In the genomic region with DNA sequence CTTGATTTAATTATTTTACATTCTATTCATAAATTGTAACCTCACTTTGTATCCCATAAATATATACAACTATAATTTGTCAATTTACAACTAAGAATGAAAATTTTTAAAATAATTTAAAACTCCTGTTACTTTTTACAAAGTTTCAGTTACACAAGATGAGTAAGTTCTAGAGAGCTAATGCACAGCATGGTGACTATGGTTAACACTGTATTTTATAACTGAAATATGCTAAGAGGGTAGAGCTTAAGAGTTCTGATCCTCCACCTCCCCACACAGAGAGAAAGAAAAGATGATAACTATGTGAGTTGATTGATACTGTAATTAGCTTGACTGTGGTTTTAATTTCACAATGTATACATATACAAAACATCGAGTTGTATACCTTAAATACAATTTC, we compare ENCODE assay signal across 26 cellular contexts.
DNase-seq lines count a peak whose midpoint lies in the region; ATAC-seq and TF ChIP-seq lines count a peak whose summit lies in the region.
"Had no signal": no experiment of that assay in that cellular context is flagged by ENCODE, and none has a peak within 500 bp of the region (broad histone marks: within the 10 kb centered on the region; RNA-seq: fewer than 3 reads in every experiment).

No MANE protein-coding gene starts in this region.

- H3K27ac Mint-ChIP-seq in activated CD8-positive, alpha-beta T cell treated with anti-CD3 and anti-CD28 coated beads for 36 hours = no peak overlapping the region
- H3K27ac Mint-ChIP-seq: B cell; endodermal cell; mesothelial cell of epicardium; natural killer cell treated with Interleukin-12 subunit alpha and Interleukin-12 subunit beta and Interleukin-15 and Interleukin-18, amount 100 ng/mL, for 72 hours had no signal

- peaks cover 8% of the 10 kb centered on the region for H3K27me3 Mint-ChIP-seq in activated T-cell treated with anti-CD3 and anti-CD28 coated beads, Interleukin-2, amount 50 U/mL, for 4 hours (ENCODE audit: low read depth)
- peaks cover 2% of the 10 kb centered on the region for H3K27me3 Mint-ChIP-seq in activated CD8-positive, alpha-beta T cell treated with anti-CD3 and anti-CD28 coated beads for 36 hours
- H3K27me3 Mint-ChIP-seq: B cell had no signal

- no peak for DNase-seq in SK-N-SH
- DNase-seq in mesenchymal stem cell = no peak
- no peak for DNase-seq in activated T-cell treated with anti-CD3 and anti-CD28 coated beads, Interleukin-2, amount 50 U/mL, for 4 hours
- no peak for DNase-seq in activated CD8-positive, alpha-beta T cell treated with anti-CD3 and anti-CD28 coated beads for 36 hours
- DNase-seq: activated CD4-positive, alpha-beta T cell treated with anti-CD3 and anti-CD28 coated beads, Interleukin-2, amount 50 U/mL, for 1 hour; activated CD8-positive, alpha-beta memory T cell treated with anti-CD3 and anti-CD28 coated beads, Interleukin-2, amount 50 U/mL, for 4 hours; activated effector memory CD4-positive, alpha-beta T cell treated with anti-CD3 and anti-CD28 coated beads, Interleukin-2, amount 50 U/mL, for 16 hours; endodermal cell; glutamatergic neuron; NCI-H1417 treated with DMSO at 0.1 percent for 48 hours; NCI-H510A treated with DMSO at 0.1 percent for 48 hours; stimulated activated CD4-positive, alpha-beta T cell treated with anti-CD3 and anti-CD28 coated beads, Interleukin-15, amount 100 ng/mL, for 24 hours; T-helper 1 cell had no signal

- H3K4me3 ChIP-seq in SK-N-SH (ENCODE audit: low read depth in 2 of 2, low read length in 1 of 2) = no peak overlapping the region
- H3K4me3 ChIP-seq in mesenchymal stem cell (ENCODE audit: insufficient read depth in 1 of 2, low read depth in 1 of 2, low read length in 2 of 2) = no peak overlapping the region

- H3K9me3 ChIP-seq in SK-N-SH (no peaks in the 10 kb centered on the region), mesenchymal stem cell (ENCODE audit: control insufficient read depth, low read length) (no peaks in the 10 kb centered on the region)

- H2BK120ac ChIP-seq in mesenchymal stem cell (ENCODE audit: low read depth, low read length) = no peak overlapping the region

- TF ChIP-seq EP300 in SK-N-SH (IDR thresholded peaks at IDR 0.05; ENCODE audit: borderline replicate concordance in 1 of 2, low read depth in 1 of 2, low read length in 1 of 2) = no peak

- no peak overlapping the region; the same call in 1 of the 2 replicates for H3K4me2 ChIP-seq in SK-N-SH
- no peak overlapping the region for H3K4me2 ChIP-seq in mesenchymal stem cell (ENCODE audit: low read length, poor library complexity, severe bottlenecking)

- H3K9ac ChIP-seq in SK-N-SH (0 out of 2 replicates have a peak overlapping the region, but pooled peaks have one; percentile 57), mesenchymal stem cell (ENCODE audit: low read length) (peak overlapping the region; percentile 10)
- H3K9ac ChIP-seq: parathyroid adenoma had no signal

- no peak overlapping the region for H4K8ac ChIP-seq in mesenchymal stem cell (ENCODE audit: low read length)

- H3K27ac ChIP-seq in SK-N-SH (ENCODE audit: low read depth in 2 of 2, low read length in 1 of 2) (peak overlapping the region in 1 of 2 experiments; percentile 88; a peak in 2 of 4 replicates), mesenchymal stem cell (ENCODE audit: low read length, poor library complexity, severe bottlenecking) (no peak overlapping the region)
- H3K27ac ChIP-seq: 22Rv1, HL-60, parathyroid adenoma, RWPE1 had no signal

- H2BK5ac ChIP-seq in mesenchymal stem cell (ENCODE audit: low read depth, low read length, poor library complexity, severe bottlenecking) = no peak overlapping the region

- no peaks in the 10 kb centered on the region for H3K36me3 Mint-ChIP-seq in activated T-cell treated with anti-CD3 and anti-CD28 coated beads, Interleukin-2, amount 50 U/mL, for 4 hours (ENCODE audit: insufficient read depth)
- no peaks in the 10 kb centered on the region for H3K36me3 Mint-ChIP-seq in activated CD8-positive, alpha-beta T cell treated with anti-CD3 and anti-CD28 coated beads for 36 hours (ENCODE audit: low read depth)
- H3K36me3 Mint-ChIP-seq: mesothelial cell of epicardium; natural killer cell treated with Interleukin-12 subunit alpha and Interleukin-12 subunit beta and Interleukin-15 and Interleukin-18, amount 100 ng/mL, for 72 hours had no signal

- no peaks in the 10 kb centered on the region for H4K20me1 ChIP-seq in SK-N-SH (ENCODE audit: insufficient read depth)

- H3K23ac ChIP-seq in mesenchymal stem cell (ENCODE audit: low read length in 2 of 2) = no peak overlapping the region

- H2AK5ac ChIP-seq in mesenchymal stem cell (ENCODE audit: low read length, severe bottlenecking) = no peak overlapping the region

- no peaks in the 10 kb centered on the region for H3K79me1 ChIP-seq in mesenchymal stem cell (replicated peaks; ENCODE audit: low read length, poor library complexity, severe bottlenecking)

- no peak overlapping the region for H3K4me3 Mint-ChIP-seq in activated T-cell treated with anti-CD3 and anti-CD28 coated beads, Interleukin-2, amount 50 U/mL, for 4 hours
- no peak overlapping the region for H3K4me3 Mint-ChIP-seq in activated CD8-positive, alpha-beta T cell treated with anti-CD3 and anti-CD28 coated beads for 36 hours
- H3K4me3 Mint-ChIP-seq: B cell; endodermal cell; mesothelial cell of epicardium; natural killer cell treated with Interleukin-12 subunit alpha and Interleukin-12 subunit beta and Interleukin-15 and Interleukin-18, amount 100 ng/mL, for 72 hours had no signal

- H2BK12ac ChIP-seq in mesenchymal stem cell (ENCODE audit: low read length in 2 of 2) = no peak overlapping the region

- H4K91ac ChIP-seq in mesenchymal stem cell (ENCODE audit: low read length) = no peak overlapping the region

- POLR2A ChIA-PET in SK-N-SH (lab: Yijun Ruan, JAX) = no interaction called here
- POLR2A ChIA-PET in activated CD8-positive, alpha-beta T cell treated with anti-CD3 and anti-CD28 coated beads for 36 hours (lab: Charles Lee) = no interaction called here

- no peak for TF ChIP-seq RAD21 in SK-N-SH (IDR thresholded peaks at IDR 0.05; ENCODE audit: low read length)

- intact Hi-C loops in activated CD8-positive, alpha-beta T cell treated with anti-CD3 and anti-CD28 coated beads for 36 hours (cut with micrococcal nuclease) = no loop called here

- CTCF ChIA-PET in SK-N-SH (lab: Yijun Ruan, JAX) = no interaction called here
- CTCF ChIA-PET in activated CD8-positive, alpha-beta T cell treated with anti-CD3 and anti-CD28 coated beads for 36 hours (lab: Charles Lee) = no interaction called here

- H3K27me3 ChIP-seq in SK-N-SH (ENCODE audit: insufficient read depth) (no peaks in the 10 kb centered on the region), mesenchymal stem cell (ENCODE audit: control insufficient read depth in 1 of 2, insufficient read depth in 1 of 2, low read length in 2 of 2) (no peaks in the 10 kb centered on the region)

- H2BK15ac ChIP-seq in mesenchymal stem cell (ENCODE audit: low read depth, poor library complexity, severe bottlenecking) = no peak overlapping the region

- H3K18ac ChIP-seq in mesenchymal stem cell (ENCODE audit: low read depth in 1 of 2, low read length in 2 of 2) = no peak overlapping the region

- H3K9me3 Mint-ChIP-seq in activated T-cell treated with anti-CD3 and anti-CD28 coated beads, Interleukin-2, amount 50 U/mL, for 4 hours = no peaks in the 10 kb centered on the region
- no peaks in the 10 kb centered on the region for H3K9me3 Mint-ChIP-seq in activated CD8-positive, alpha-beta T cell treated with anti-CD3 and anti-CD28 coated beads for 36 hours
- H3K9me3 Mint-ChIP-seq: endodermal cell; natural killer cell treated with Interleukin-12 subunit alpha and Interleukin-12 subunit beta and Interleukin-15 and Interleukin-18, amount 100 ng/mL, for 72 hours had no signal

- H3K4me1 ChIP-seq in SK-N-SH (ENCODE audit: control insufficient read depth in 1 of 2, insufficient read depth in 2 of 2, low read depth in 1 of 2, low read length in 1 of 2) = peaks cover 8 to 33% of the 10 kb centered on the region in 2 experiments; a peak in 3 of 4 replicates
- no peaks in the 10 kb centered on the region for H3K4me1 ChIP-seq in mesenchymal stem cell (ENCODE audit: control insufficient read depth, insufficient read depth, low read depth, low read length)
- H3K4me1 ChIP-seq: parathyroid adenoma had no signal

- no peak for TF ChIP-seq CTCF in SK-N-SH (IDR thresholded peaks at IDR 0.05)
- no peak for TF ChIP-seq CTCF in activated CD8-positive, alpha-beta T cell treated with anti-CD3 and anti-CD28 coated beads for 36 hours (IDR thresholded peaks at IDR 0.05)

- no peaks in the 10 kb centered on the region for H3K4me1 Mint-ChIP-seq in activated T-cell treated with anti-CD3 and anti-CD28 coated beads, Interleukin-2, amount 50 U/mL, for 4 hours (ENCODE audit: low read depth)
- no peaks in the 10 kb centered on the region for H3K4me1 Mint-ChIP-seq in activated CD8-positive, alpha-beta T cell treated with anti-CD3 and anti-CD28 coated beads for 36 hours (ENCODE audit: low read depth)

- H3K79me2 ChIP-seq in SK-N-SH (ENCODE audit: insufficient read depth) = no peaks in the 10 kb centered on the region
- H3K79me2 ChIP-seq: parathyroid adenoma had no signal

- WGBS in SK-N-SH (ENCODE audit: low lambda C conversion rate) = 84% methylated on average over 1 of the region's 1 CpG
- no CpG with 5 or more reads among the region's 1 CpG for WGBS in mesenchymal stem cell

- no peak overlapping the region for H3K4ac ChIP-seq in mesenchymal stem cell (ENCODE audit: low read depth in 1 of 2, low read length in 2 of 2)

- no peak overlapping the region for H2AFZ ChIP-seq in SK-N-SH (ENCODE audit: low read depth)
- no peak overlapping the region for H2AFZ ChIP-seq in mesenchymal stem cell (ENCODE audit: low read depth, low read length)
- H2AFZ ChIP-seq: parathyroid adenoma had no signal

- peaks cover 28% of the 10 kb centered on the region for H3F3A ChIP-seq in SK-N-SH (replicated peaks; ENCODE audit: insufficient read depth)

- no peak for ATAC-seq in SK-N-SH treated with all-trans-retinoic acid at 6 μM for 48 hours
- peak; percentile 69 for ATAC-seq in HG02610 (IDR thresholded peaks at IDR 0.05; ENCODE audit: unreplicated experiment)
- peak; percentile 42 for ATAC-seq in HG03469 (IDR thresholded peaks at IDR 0.05; ENCODE audit: unreplicated experiment)
- no peak for ATAC-seq in activated T-cell treated with anti-CD3 and anti-CD28 coated beads, Interleukin-2, amount 50 U/mL, for 4 hours
- no peak for ATAC-seq in activated CD8-positive, alpha-beta T cell treated with anti-CD3 and anti-CD28 coated beads for 36 hours
- no peak for ATAC-seq in HG03196 (IDR thresholded peaks at IDR 0.05; ENCODE audit: unreplicated experiment)
- ATAC-seq: left lobe of liver; natural killer cell treated with Interleukin-12 subunit alpha and Interleukin-12 subunit beta and Interleukin-15 and Interleukin-18, amount 100 ng/mL, for 72 hours; sciatic nerve had no signal

- no peaks in the 10 kb centered on the region for H3K9me2 ChIP-seq in SK-N-SH

- H3K14ac ChIP-seq in mesenchymal stem cell (ENCODE audit: low read length in 2 of 2) = no peak overlapping the region

- H3K36me3 ChIP-seq in SK-N-SH (replicated peaks in 1 of 2; ENCODE audit: control insufficient read depth in 1 of 2, insufficient read depth in 2 of 2, low read length in 1 of 2) (no peaks in the 10 kb centered on the region), mesenchymal stem cell (ENCODE audit: control insufficient read depth in 1 of 2, insufficient read depth in 2 of 2, low read depth in 1 of 2, low read length in 2 of 2) (no peaks in the 10 kb centered on the region)

TF ChIP-seq in SK-N-SH treated with all-trans-retinoic acid at 6 μM for 48 hours, 23 proteins besides CTCF, POLR2A, EP300 and RAD21 (continues in another document):
- TF ChIP-seq ZC3H10 (CRISPR knock-in tag; IDR thresholded peaks at IDR 0.05) = no peak

Comparison
In these comparisons a context has a peak if more than half of its experiments do, and no peak if none do; other contexts are left out.
1. ATAC-seq: peak in HG02610 (single experiment) and HG03469 (single experiment); none in SK-N-SH treated with all-trans-retinoic acid at 6 μM for 48 hours (single experiment), activated T-cell treated with anti-CD3 and anti-CD28 coated beads, Interleukin-2, amount 50 U/mL, for 4 hours (0 of 2), activated CD8-positive, alpha-beta T cell treated with anti-CD3 and anti-CD28 coated beads for 36 hours (single experiment) and HG03196 (single experiment).